Comparison of ENCODE assay signal across 8 cellular contexts in the genomic region with DNA sequence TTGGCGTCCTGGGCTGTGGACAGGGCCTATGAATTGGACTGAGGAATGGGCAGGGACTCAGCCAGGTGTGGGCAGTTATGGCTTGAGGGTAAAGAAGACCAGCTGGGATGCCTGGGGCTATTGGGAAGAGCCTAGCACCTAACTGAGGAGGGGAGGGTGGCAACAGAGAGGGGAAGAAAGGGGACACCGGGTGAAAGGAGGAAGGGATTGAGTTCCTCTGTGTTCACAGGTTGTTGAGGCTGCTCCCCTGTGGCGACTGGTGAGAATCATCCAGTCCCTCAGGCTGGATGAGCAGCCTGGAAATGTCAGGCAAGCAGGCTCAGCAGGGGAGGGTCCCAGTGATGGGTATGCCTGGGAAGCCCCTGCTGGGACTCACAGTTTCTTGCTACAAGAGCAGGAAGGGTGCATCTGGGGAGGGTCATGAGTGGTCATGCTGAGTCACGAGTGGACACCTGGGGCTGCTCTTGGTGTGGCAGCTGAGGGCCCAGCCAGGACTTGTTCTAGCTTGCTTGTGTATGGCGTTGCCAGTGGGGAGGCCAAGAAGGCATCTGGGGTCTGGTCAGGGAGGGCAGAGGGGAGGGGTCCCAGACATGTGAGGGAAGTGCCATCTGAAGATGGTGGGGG. TPM values are rescaled to one million over a fixed set of nuclear protein-coding genes. Genes with fewer than 3 reads are reported as not detected.
DNase-seq lines count a peak whose midpoint lies in the region; ATAC-seq and TF ChIP-seq lines count a peak whose summit lies in the region.
"Had no signal": no experiment of that assay in that cellular context is flagged by ENCODE, and none has a peak within 500 bp of the region (broad histone marks: within the 10 kb centered on the region; RNA-seq: fewer than 3 reads in every experiment).

No MANE protein-coding gene starts in this region.

- intact Hi-C loops in mammary epithelial cell (cut with micrococcal nuclease), result no loop called here

- no peak overlapping the region for H4K8ac ChIP-seq in neuronal stem cell (ENCODE audit: low read depth, low read length)

- no peaks in the 10 kb centered on the region for H3K79me1 ChIP-seq in neuronal stem cell (ENCODE audit: low read depth, low read length)

- H2AFZ ChIP-seq in mammary epithelial cell (ENCODE audit: low read depth, low read length) (no peak overlapping the region), neuronal stem cell (ENCODE audit: low read length) (no peak overlapping the region)

- CTCF ChIA-PET in mammary epithelial cell (lab: Charles Lee; ENCODE audit: low non-redundant PET), result no interaction called here

- H3K4ac ChIP-seq in neuronal stem cell (ENCODE audit: low read length), result no peak overlapping the region

- H4K91ac ChIP-seq in neuronal stem cell (ENCODE audit: low read depth, low read length, poor library complexity), result no peak overlapping the region

- no peak overlapping the region for H3K18ac ChIP-seq in neuronal stem cell (ENCODE audit: low read length)

- dilution Hi-C loops in mammary epithelial cell (cut with HindIII; ENCODE audit: low sequenced_read_pairs), result no loop called here

- in situ Hi-C loops in mammary epithelial cell (cut with MboI; ENCODE audit: low sequenced_read_pairs in 2 of 2), result no loop called here

- H2BK12ac ChIP-seq in neuronal stem cell (ENCODE audit: low read length), result no peak overlapping the region

- peak; percentile 17 for DNase-seq in ELR (ENCODE audit: low read depth)
- no peak for DNase-seq in LNCaP clone FGC (ENCODE audit: low read depth)
- DNase-seq in mammary epithelial cell, result peak; percentile 54
- no peak for DNase-seq in neuronal stem cell (ENCODE audit: low spot score)
- DNase-seq in GOT3 (lab: John Stamatoyannopoulos, UW), result no peak
- DNase-seq: stomach had no signal

- no peak overlapping the region for H2BK120ac ChIP-seq in neuronal stem cell (ENCODE audit: low read depth, low read length)

- H2AK5ac ChIP-seq in neuronal stem cell (ENCODE audit: low read depth, low read length), result no peak overlapping the region

- no peaks in the 10 kb centered on the region for H3K27me3 ChIP-seq in mammary epithelial cell (ENCODE audit: insufficient read depth, low read length)
- H3K27me3 ChIP-seq in neuronal stem cell (ENCODE audit: control insufficient read depth in 3 of 3, insufficient read depth in 3 of 3, low read depth in 1 of 3, low read length in 3 of 3), result no peaks in the 10 kb centered on the region
- H3K27me3 ChIP-seq: stomach had no signal

- H3K36me3 ChIP-seq in mammary epithelial cell (ENCODE audit: insufficient read depth, low read length) (peaks cover 8% of the 10 kb centered on the region), neuronal stem cell (replicated peaks in 1 of 2; ENCODE audit: control insufficient read depth in 2 of 2, insufficient read depth in 2 of 2, low read length in 2 of 2) (peaks cover 15 to 40% of the 10 kb centered on the region in 2 donors)

- no peak overlapping the region for H3K27ac ChIP-seq in mammary epithelial cell (ENCODE audit: insufficient read depth, low read depth, low read length)
- no peak overlapping the region for H3K27ac ChIP-seq in neuronal stem cell (replicated peaks; ENCODE audit: low read length)

- no peaks in the 10 kb centered on the region for H3K9me3 ChIP-seq in mammary epithelial cell (replicated peaks; ENCODE audit: insufficient read depth, low read length)
- no peaks in the 10 kb centered on the region for H3K9me3 ChIP-seq in neuronal stem cell (replicated peaks in 1 of 2; ENCODE audit: control insufficient read depth in 2 of 2, insufficient read depth in 1 of 2, low read depth in 1 of 2, low read length in 2 of 2)
- H3K9me3 ChIP-seq: stomach had no signal

- H3K23ac ChIP-seq in neuronal stem cell (ENCODE audit: low read depth, low read length, poor library complexity), result no peak overlapping the region

- no peak overlapping the region for H2BK5ac ChIP-seq in neuronal stem cell (ENCODE audit: low read length)

- ATAC-seq in HG02759 (IDR thresholded peaks at IDR 0.05; ENCODE audit: unreplicated experiment), result no peak
- no peak for ATAC-seq in HG02642 (IDR thresholded peaks at IDR 0.05; ENCODE audit: poor library complexity, unreplicated experiment)

- H3K9ac ChIP-seq in mammary epithelial cell (ENCODE audit: insufficient read depth, low read length) (peak overlapping the region; percentile 70), neuronal stem cell (ENCODE audit: low read depth, low read length, poor library complexity) (no peak overlapping the region)

- WGBS in mammary epithelial cell (ENCODE audit: low coverage, missing lambda C conversion rate), result 13% methylated on average over 5 of the region's 5 CpGs
- no CpG with 5 or more reads among the region's 5 CpGs for WGBS in neuronal stem cell (ENCODE audit: extremely low coverage in 2 of 2, insufficient read length in 2 of 2, insufficient replicate concordance in 1 of 2), 2 donors

- TF ChIP-seq CTCF in LNCaP clone FGC (IDR thresholded peaks at IDR 0.05; ENCODE audit: control insufficient read depth, extremely low read depth, insufficient read depth) (no peak), mammary epithelial cell (conservative IDR thresholded peaks at IDR 0.05 in 1 of 2, IDR thresholded peaks at IDR 0.05 in 1 of 2; ENCODE audit: extremely low read depth in 1 of 2, insufficient read depth in 1 of 2, low read depth in 1 of 2, low read length in 2 of 2) (peak in 1 of 2 donors; percentile 33)

- H3K79me2 ChIP-seq in mammary epithelial cell (ENCODE audit: insufficient read depth, low read length), result peaks cover 32% of the 10 kb centered on the region

- H3K14ac ChIP-seq in neuronal stem cell (ENCODE audit: low read length), result no peak overlapping the region

- H3K4me2 ChIP-seq in mammary epithelial cell (ENCODE audit: insufficient read depth, low read depth, low read length) (peak overlapping the region; percentile 74), neuronal stem cell (ENCODE audit: insufficient read depth, low read length, poor library complexity, severe bottlenecking) (no peak overlapping the region)

- H2BK15ac ChIP-seq in neuronal stem cell (ENCODE audit: low read length), result no peak overlapping the region

- peak overlapping the region; percentile 97 for H3K4me3 ChIP-seq in LNCaP clone FGC (ENCODE audit: low read depth, low read length)
- H3K4me3 ChIP-seq in mammary epithelial cell (replicated peaks in 1 of 3; ENCODE audit: insufficient read depth in 1 of 3, low read depth in 2 of 3, low read length in 3 of 3), result peak overlapping the region in 2 of 3 experiments; percentile 31 to 43
- peak overlapping the region; percentile 38 to 45 for H3K4me3 ChIP-seq in neuronal stem cell (ENCODE audit: low read length in 2 of 2)

- H3K4me1 ChIP-seq in mammary epithelial cell (ENCODE audit: insufficient read depth, low read length) (peaks cover 15% of the 10 kb centered on the region), neuronal stem cell (ENCODE audit: control insufficient read depth in 2 of 2, insufficient read depth in 1 of 2, low read depth in 1 of 2, low read length in 2 of 2) (peaks cover 2 to 8% of the 10 kb centered on the region in 2 donors)

- no TSS peak for BruUV-seq in mammary epithelial cell (replicated peaks; lab: Mats Ljungman, UMichigan)

- no peaks in the 10 kb centered on the region for H4K20me1 ChIP-seq in mammary epithelial cell (ENCODE audit: insufficient read depth, low read length)

RNA-seq across cellular contexts. Expression of a gene that starts 1.4 kb away (rescaled TPM):
- 10 to 100 TPM; 12.7 to 28.7 TPM for total RNA-seq in mammary epithelial cell
- polyA plus RNA-seq in mammary epithelial cell, result 8.4 TPM
- polyA minus RNA-seq in mammary epithelial cell, result 7.2 TPM
- 3.8 TPM for polyA plus RNA-seq in neuronal stem cell (2013, experiment 1 of 2)
- 3.8 TPM for polyA plus RNA-seq in neuronal stem cell (2013, experiment 2 of 2)

RNA-seq across cellular contexts. Expression of a gene that starts 7.8 kb away (rescaled TPM):
- 1 to 10 TPM; 6.1 to 9.3 TPM for total RNA-seq in mammary epithelial cell
- polyA plus RNA-seq in mammary epithelial cell, result 4.5 TPM
- polyA minus RNA-seq in mammary epithelial cell, result 6.6 TPM
- 6.8 TPM for polyA plus RNA-seq in neuronal stem cell (2013, experiment 1 of 2)
- polyA plus RNA-seq in neuronal stem cell (2013, experiment 2 of 2), result 6.8 TPM

RNA-seq across cellular contexts. Expression of a gene that starts 16.9 kb away (rescaled TPM):
- 10 to 100 TPM in 1 of 2 donors, 1 to 10 TPM in 1; 8.3 to 14.2 TPM for total RNA-seq in mammary epithelial cell
- 4.1 TPM for polyA plus RNA-seq in mammary epithelial cell
- 4.8 TPM for polyA minus RNA-seq in mammary epithelial cell
- polyA plus RNA-seq in neuronal stem cell (2013, experiment 1 of 2), result 1.8 TPM
- 2.0 TPM for polyA plus RNA-seq in neuronal stem cell (2013, experiment 2 of 2)

RNA-seq across cellular contexts. Expression of a gene that starts 28.4 kb away (rescaled TPM):
- 1 to 10 TPM; 1.3 to 3.7 TPM for total RNA-seq in mammary epithelial cell
- polyA plus RNA-seq in mammary epithelial cell, result 1.5 TPM
- 6.0 TPM for polyA minus RNA-seq in mammary epithelial cell
- polyA plus RNA-seq in neuronal stem cell (2013, experiment 1 of 2), result 1.2 TPM
- polyA plus RNA-seq in neuronal stem cell (2013, experiment 2 of 2), result 1.3 TPM

RNA-seq across cellular contexts. Expression of a gene that starts 43.5 kb away (rescaled TPM):
- 10 to 100 TPM in 1 of 2 donors, 1 to 10 TPM in 1; 4.5 to 12.6 TPM for total RNA-seq in mammary epithelial cell
- polyA plus RNA-seq in mammary epithelial cell, result 24.7 TPM
- polyA minus RNA-seq in mammary epithelial cell, result 34.1 TPM
- 21.6 TPM for polyA plus RNA-seq in neuronal stem cell (2013, experiment 1 of 2)
- polyA plus RNA-seq in neuronal stem cell (2013, experiment 2 of 2), result 20.7 TPM

Comparison
In these comparisons a context has a peak if more than half of its experiments do, and no peak if none do; other contexts are left out.
1. DNase-seq: peak in ELR (single experiment) and mammary epithelial cell (single experiment); none in LNCaP clone FGC (single experiment), neuronal stem cell (single experiment) and GOT3 (single experiment).
2. H3K4me3 ChIP-seq: peak in every context shown above with its lines; median percentile 97 in LNCaP clone FGC; 42 in neuronal stem cell; 37 in mammary epithelial cell.